ENCODE assay signal across 1 cellular context in genomic region chr2:173815778-173816177, GRCh38.
A peak's percentile ranks its signal among the peaks of the same experiment; 100 is the strongest.
TF ChIP-seq lines count a peak whose summit lies in the region.

No MANE protein-coding gene starts in this region.

TF ChIP-seq in K562, 482 proteins besides CTCF, POLR2A, EP300 and RAD21 (continued from another document):
- TF ChIP-seq ZNF395 (CRISPR knock-in tag; IDR thresholded peaks at IDR 0.05) (no peak), SAFB2 (IDR thresholded peaks at IDR 0.05; ENCODE audit: borderline replicate concordance, low read depth, low read length, severe bottlenecking) (no peak), NKRF (IDR thresholded peaks at IDR 0.05; ENCODE audit: borderline replicate concordance) (no peak), TEAD2 (tag; IDR thresholded peaks at IDR 0.05) (no peak), POLR2AphosphoS5 (IDR thresholded peaks at IDR 0.05; ENCODE audit: control insufficient read depth, insufficient read depth, low read depth, low read length) (0 out of 2 replicates have a peak, but pooled peaks have one; percentile 33), FOSL1 (tag; conservative IDR thresholded peaks at IDR 0.05) (peak; percentile 86), DDX20 (tag; IDR thresholded peaks at IDR 0.05; ENCODE audit: low read depth) (no peak), EP400 (IDR thresholded peaks at IDR 0.05) (no peak), REST (CRISPR knock-in tag; IDR thresholded peaks at IDR 0.05; ENCODE audit: low read depth) (no peak), HMBOX1 (IDR thresholded peaks at IDR 0.05) (no peak), NFIC (IDR thresholded peaks at IDR 0.05) (peak; percentile 25; the same call in 1 of the 2 replicates), JUND (IDR thresholded peaks at IDR 0.05; ENCODE audit: borderline replicate concordance, low read depth, low read length) (peak; percentile 59), JUND (tag; IDR thresholded peaks at IDR 0.05; ENCODE audit: borderline replicate concordance, low read depth, low read length) (peak; percentile 46; the same call in 1 of the 3 replicates), U2AF2 (optimal IDR thresholded peaks at IDR 0.05; ENCODE audit: low read depth, low read length) (no peak), NCOR1 (IDR thresholded peaks at IDR 0.05) (peak; percentile 26; the same call in 1 of the 2 replicates), CEBPB (tag; IDR thresholded peaks at IDR 0.05) (peak; percentile 95), MTA2 (IDR thresholded peaks at IDR 0.05; ENCODE audit: low read depth) (peak; percentile 55), CLOCK (CRISPR knock-in tag; IDR thresholded peaks at IDR 0.05; ENCODE audit: borderline replicate concordance) (no peak), CBFA2T2 (conservative IDR thresholded peaks at IDR 0.05) (peak; percentile 74), RFX1 (IDR thresholded peaks at IDR 0.05) (0 out of 2 replicates have a peak, but pooled peaks have one; percentile 9), NBN (IDR thresholded peaks at IDR 0.05; ENCODE audit: low read depth) (no peak), ZNF280B (CRISPR knock-in tag; IDR thresholded peaks at IDR 0.05) (no peak), NFE2 (IDR thresholded peaks at IDR 0.05; ENCODE audit: low read depth) (peak; percentile 27; the same call in 1 of the 2 replicates), RUNX1 (IDR thresholded peaks at IDR 0.05; ENCODE audit: low read depth) (no peak), EWSR1 (IDR thresholded peaks at IDR 0.05; ENCODE audit: borderline replicate concordance, low read depth, partially characterized antibody) (no peak), CBX2 (IDR thresholded peaks at IDR 0.05; ENCODE audit: insufficient read depth, low read length, poor library complexity, severe bottlenecking) (no peak), MAZ (CRISPR knock-in tag; conservative IDR thresholded peaks at IDR 0.05 in 1 of 2, IDR thresholded peaks at IDR 0.05 in 1 of 2) (peak in 1 of 2 experiments; percentile 12; a peak in 1 of 4 replicates), LEF1 (IDR thresholded peaks at IDR 0.05) (no peak), ZNF23 (CRISPR knock-in tag; IDR thresholded peaks at IDR 0.05) (no peak), ARID2 (IDR thresholded peaks at IDR 0.05) (no peak), TRIM24 (IDR thresholded peaks at IDR 0.05) (peak; percentile 61 to 77), TEAD4 (IDR thresholded peaks at IDR 0.05; ENCODE audit: low read length) (peak; percentile 90; the same call in 1 of the 2 replicates), TEAD4 (CRISPR knock-in tag; IDR thresholded peaks at IDR 0.05; ENCODE audit: borderline replicate concordance) (no peak), HMG20A (CRISPR knock-in tag; conservative IDR thresholded peaks at IDR 0.05) (no peak), SLC30A9 (CRISPR knock-in tag; IDR thresholded peaks at IDR 0.05) (no peak), HDAC2 (IDR thresholded peaks at IDR 0.05) (peak; percentile 34; the same call in 1 of the 2 replicates), LCOR (CRISPR knock-in tag; IDR thresholded peaks at IDR 0.05) (no peak), CXXC5 (CRISPR knock-in tag; IDR thresholded peaks at IDR 0.05) (peak; percentile 20; the same call in 1 of the 2 replicates), CTBP1 (IDR thresholded peaks at IDR 0.05; ENCODE audit: borderline replicate concordance) (peak; percentile 93), E2F5 (CRISPR knock-in tag; IDR thresholded peaks at IDR 0.05) (no peak), ZNF316 (IDR thresholded peaks at IDR 0.05) (no peak), ZNF175 (CRISPR knock-in tag; IDR thresholded peaks at IDR 0.05; ENCODE audit: low read depth) (0 out of 2 replicates have a peak, but pooled peaks have one; percentile 35), NR3C1 (CRISPR knock-in tag; IDR thresholded peaks at IDR 0.05) (no peak)
